In genomic region chr17:53141280-53141679, GRCh38 we compare ENCODE assay signal across 9 cellular contexts.
"Had no signal": no experiment of that assay in that cellular context is flagged by ENCODE, and none has a peak within 500 bp of the region (broad histone marks: within the 10 kb centered on the region; RNA-seq: fewer than 3 reads in every experiment).

No MANE protein-coding gene starts in this region.

- H3K27ac ChIP-seq: HL-60 had no signal

- FAIRE-seq: K562 had no signal

- H3K4me1 ChIP-seq: HAP-1 had no signal

- H3K36me3 ChIP-seq: HAP-1 had no signal

- DNase-seq: GOT3, H7, HFFc6, IMR-90, KG1 had no signal

- H3K4me3 ChIP-seq: HAP-1, K562 had no signal

- H3K9me3 ChIP-seq: HAP-1 had no signal

- ATAC-seq: HCT116, K562 had no signal
